In the genomic region with DNA sequence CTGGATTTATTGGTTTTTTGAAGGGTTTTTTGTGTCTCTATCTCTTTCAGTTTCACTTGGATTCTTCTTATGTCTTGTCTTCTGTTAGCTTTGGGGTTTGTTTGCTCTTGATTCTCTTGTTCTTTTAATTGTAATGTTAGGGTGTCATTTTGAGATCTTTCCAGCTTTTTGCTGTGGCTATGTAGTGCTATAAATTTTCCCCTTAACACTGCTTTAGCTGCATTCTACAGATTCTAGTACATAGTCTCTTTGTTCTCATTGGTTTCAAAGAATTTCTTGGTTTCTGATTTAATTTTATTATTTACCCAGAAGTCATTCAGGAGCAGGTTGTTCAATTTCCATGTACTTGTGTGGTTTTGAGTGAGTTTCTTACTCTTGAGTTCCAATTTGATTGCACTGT, we compare ENCODE assay signal across 25 cellular contexts.
"Had no signal": no experiment of that assay in that cellular context is flagged by ENCODE, and none has a peak within 500 bp of the region (broad histone marks: within the 10 kb centered on the region; RNA-seq: fewer than 3 reads in every experiment).

No MANE protein-coding gene starts in this region.

- H3K4me1 Mint-ChIP-seq: mesothelial cell of epicardium had no signal

- DNase-seq: islet precursor cell; left ventricle myocardium inferior; mesendoderm; mucosa of descending colon; naive thymus-derived CD4-positive, alpha-beta T cell; ovary; stimulated activated CD4-positive, alpha-beta T cell treated with anti-CD3 and anti-CD28 coated beads, Interleukin-12 subunit alpha, Interleukin-12 subunit beta, amount 100 ng/mL, for 4 hours; stimulated activated CD4-positive, alpha-beta T cell treated with anti-CD3 and anti-CD28 coated beads, Interleukin-15, amount 100 ng/mL, for 24 hours; stimulated activated CD4-positive, alpha-beta T cell treated with anti-CD3 and anti-CD28 coated beads, Interleukin-2, amount 100 ng/mL, for 24 hours; stimulated activated CD4-positive, alpha-beta T cell treated with anti-CD3 and anti-CD28 coated beads, Interleukin-4, amount 100 ng/mL, for 1 hour; stimulated activated naive B cell treated with anti-CD40 and anti-IgM and Interleukin-4, amounts not matched to agents 10 μg/mL and 1 μg/mL and 100 μg/mL, for 72 hours; stimulated activated naive CD8-positive, alpha-beta T cell treated with anti-CD3 and anti-CD28 coated beads, Interleukin-15, Interleukin-2, amounts not matched to agents 100 U/mL and 50 U/mL, for 24 hours; stomach; testis; thyroid gland; transverse colon; upper lobe of left lung had no signal

- ATAC-seq: mucosa of descending colon; naive thymus-derived CD4-positive, alpha-beta T cell; natural killer cell treated with Interleukin-12 subunit alpha and Interleukin-12 subunit beta and Interleukin-15 and Interleukin-18, amount 100 ng/mL, for 72 hours; sciatic nerve; stimulated activated naive B cell treated with anti-CD40 and anti-IgM and Interleukin-4, amounts not matched to agents 10 μg/mL and 1 μg/mL and 100 μg/mL, for 72 hours; stimulated activated naive CD8-positive, alpha-beta T cell treated with anti-CD3 and anti-CD28 coated beads, Interleukin-15, Interleukin-2, amounts not matched to agents 100 U/mL and 50 U/mL, for 24 hours had no signal

- H3K27ac Mint-ChIP-seq: mesothelial cell of epicardium; natural killer cell treated with Interleukin-12 subunit alpha and Interleukin-12 subunit beta and Interleukin-15 and Interleukin-18, amount 100 ng/mL, for 72 hours; progenitor cell of endocrine pancreas had no signal

- H3K36me3 ChIP-seq: ovary, thyroid gland had no signal

- H3K4me3 ChIP-seq: hepatocyte, left ventricle myocardium inferior, lung, mucosa of descending colon, ovary, right atrium auricular region, skin epidermis, stomach, testis, thyroid gland, transverse colon, upper lobe of left lung had no signal

- H3K9me3 ChIP-seq: ovary, testis, thyroid gland had no signal

- H3K4me3 Mint-ChIP-seq: mesothelial cell of epicardium; natural killer cell treated with Interleukin-12 subunit alpha and Interleukin-12 subunit beta and Interleukin-15 and Interleukin-18, amount 100 ng/mL, for 72 hours; stimulated activated naive B cell treated with anti-CD40 and anti-IgM and Interleukin-4, amounts not matched to agents 10 μg/mL and 1 μg/mL and 100 μg/mL, for 72 hours had no signal

- H3K27me3 Mint-ChIP-seq: naive thymus-derived CD4-positive, alpha-beta T cell; natural killer cell treated with Interleukin-12 subunit alpha and Interleukin-12 subunit beta and Interleukin-15 and Interleukin-18, amount 100 ng/mL, for 72 hours; progenitor cell of endocrine pancreas; stimulated activated naive B cell treated with anti-CD40 and anti-IgM and Interleukin-4, amounts not matched to agents 10 μg/mL and 1 μg/mL and 100 μg/mL, for 72 hours had no signal

- H3K27ac ChIP-seq: hepatocyte, left ventricle myocardium inferior, ovary, right atrium auricular region, skin epidermis, stomach, testis, thyroid gland, transverse colon, upper lobe of left lung had no signal

- H3K4me1 ChIP-seq: left ventricle myocardium inferior, right atrium auricular region, stomach, testis, transverse colon, upper lobe of left lung had no signal
